Comparison of ENCODE assay signal across 11 cellular contexts in genomic region chr2:197108758-197109157, GRCh38.
DNase-seq lines count a peak whose midpoint lies in the region; ATAC-seq and TF ChIP-seq lines count a peak whose summit lies in the region.
"Had no signal": no experiment of that assay in that cellular context is flagged by ENCODE, and none has a peak within 500 bp of the region (broad histone marks: within the 10 kb centered on the region; RNA-seq: fewer than 3 reads in every experiment).

No MANE protein-coding gene starts in this region.

- H3K27me3 ChIP-seq in dorsolateral prefrontal cortex, result no peaks in the 10 kb centered on the region
- H3K27me3 ChIP-seq in transverse colon, result no peaks in the 10 kb centered on the region

- H3K4me3 Mint-ChIP-seq in memory B cell, result no peak overlapping the region
- H3K4me3 Mint-ChIP-seq in WTC11, result no peak overlapping the region

- ATAC-seq in memory B cell (ENCODE audit: low read depth) (no peak), WTC11 (no peak), GM19467 (IDR thresholded peaks at IDR 0.05; ENCODE audit: unreplicated experiment) (no peak)

- TF ChIP-seq EP300 in transverse colon (IDR thresholded peaks at IDR 0.05; ENCODE audit: low read depth), result no peak

- no peaks in the 10 kb centered on the region for H3K9me3 ChIP-seq in transverse colon

- intact Hi-C loops in dorsolateral prefrontal cortex (cut with DNase I), result loop anchor here (5.0 to 10.0 kb wide), 2 partner anchors 96 to 184 kb away; partner anchors contain the start of gene PGAP1 (in 1 of the 2)
- intact Hi-C loops in transverse colon (cut with DNase I; ENCODE audit: low total_unique reads), result no loop called here

- 77 to 90% methylated on average over 2 to 4 of the region's 4 CpGs for WGBS in transverse colon (ENCODE audit: low coverage in 1 of 2), 2 donors

- H3K4me1 ChIP-seq in transverse colon, result peaks cover 4 to 21% (median 11%) of the 10 kb centered on the region in 4 donors

- peaks cover 0 to 4% (median 0%) of the 10 kb centered on the region in 4 donors for H3K36me3 ChIP-seq in transverse colon

- H3K9me3 Mint-ChIP-seq in memory B cell (no peaks in the 10 kb centered on the region), WTC11 (no peaks in the 10 kb centered on the region)

- H3K4me1 Mint-ChIP-seq in memory B cell (peaks cover 4% of the 10 kb centered on the region), WTC11 (peaks cover 6% of the 10 kb centered on the region; the same call in 1 of the 2 replicates)

- CTCF ChIA-PET in WTC11 (lab: Charles Lee), result no interaction called here

- H3K4me3 ChIP-seq in dorsolateral prefrontal cortex (no peak overlapping the region), transverse colon (no peak overlapping the region)

- H3K36me3 Mint-ChIP-seq in memory B cell (peaks cover 7% of the 10 kb centered on the region), WTC11 (no peaks in the 10 kb centered on the region)

- H3K27ac ChIP-seq in dorsolateral prefrontal cortex, result peak overlapping the region in 51 of 59 donors; percentile 1 to 88 (median 66)
- peak overlapping the region in 3 of 4 donors; percentile 5 to 57 (median 37) for H3K27ac ChIP-seq in transverse colon
- H3K27ac ChIP-seq: 22Rv1 had no signal

- TF ChIP-seq POLR2A in transverse colon (IDR thresholded peaks at IDR 0.05), result no peak

- DNase-seq in DMS 273 (lab: John Stamatoyannopoulos, UW; ENCODE audit: unreplicated experiment) (peak; percentile 8), DMS 273 treated with DMSO at 0.1 percent for 48 hours (lab: John Stamatoyannopoulos, UW) (no peak), dorsolateral prefrontal cortex (peak in 5 of 10 donors; percentile 40 to 73 (median 44)), memory B cell (ENCODE audit: low spot score in 2 of 2) (no peak), transverse colon (peak; percentile 27), WTC11 (ENCODE audit: low spot score) (no peak)
- no peak for DNase-seq in effector CD4-positive, alpha-beta T cell
- DNase-seq: kidney glomerular epithelial cell, NCI-H1694 treated with DMSO at 0.1 percent for 48 hours had no signal

- in situ Hi-C loops in transverse colon (cut with MboI; ENCODE audit: low pct_ligation_motif_present in 1 of 4, low pct_unique_long_range_greater_than_20kb in 1 of 4, low sequenced_read_pairs in 3 of 4), result loop anchor here in 1 of 4 donors (25.0 kb wide), 1 partner anchor 204 kb away; the partner anchor contains the start of gene ANKRD44

- TF ChIP-seq CTCF in dorsolateral prefrontal cortex (IDR thresholded peaks at IDR 0.05 in 54 of 56, conservative IDR thresholded peaks at IDR 0.05 in 2 of 56; ENCODE audit: low read depth in 1 of 56, partially characterized antibody in 56 of 56), result peak in 1 of 56 donors; percentile 13
- TF ChIP-seq CTCF in transverse colon (IDR thresholded peaks at IDR 0.05), result no peak
- TF ChIP-seq CTCF in WTC11 (IDR thresholded peaks at IDR 0.05), result no peak

- peak overlapping the region; percentile 28 for H3K27ac Mint-ChIP-seq in memory B cell
- H3K27ac Mint-ChIP-seq in WTC11, result no peak overlapping the region

- H3K27me3 Mint-ChIP-seq in memory B cell (no peaks in the 10 kb centered on the region), WTC11 (ENCODE audit: low read depth) (no peaks in the 10 kb centered on the region)

- POLR2A ChIA-PET in WTC11 (lab: Charles Lee), result no interaction called here

TF ChIP-seq in WTC11, 78 proteins besides CTCF, POLR2A, EP300 and RAD21:
- TF ChIP-seq NFE2L1 (CRISPR knock-in tag; IDR thresholded peaks at IDR 0.05) (no peak), FOXK1 (CRISPR knock-in tag; IDR thresholded peaks at IDR 0.05) (no peak), ZNF263 (CRISPR knock-in tag; IDR thresholded peaks at IDR 0.05; ENCODE audit: low read depth) (no peak), ZNF396 (CRISPR knock-in tag; IDR thresholded peaks at IDR 0.05; ENCODE audit: borderline replicate concordance) (no peak), GTF2I (CRISPR knock-in tag; conservative IDR thresholded peaks at IDR 0.05) (no peak)

Comparison
In these comparisons a context has a peak if more than half of its experiments do, and no peak if none do; other contexts are left out.
1. DNase-seq: peak in DMS 273 (single experiment) and transverse colon (single experiment); none in DMS 273 treated with DMSO at 0.1 percent for 48 hours (single experiment), memory B cell (0 of 2), effector CD4-positive, alpha-beta T cell (single experiment) and WTC11 (single experiment).